ENCODE assay signal across 1 cellular context in genomic region chr1:39901486-39902120, GRCh38.
A peak's percentile ranks its signal among the peaks of the same experiment; 100 is the strongest.
TF ChIP-seq lines count a peak whose summit lies in the region.

Gene MYCL (minus strand): TSS chr1:39901917. CDS start chr1:39901434, 483 bp downstream.

TF ChIP-seq in HepG2, 621 proteins besides CTCF, POLR2A, EP300 and RAD21 (continued from another document and continues in another):
- TF ChIP-seq THAP9 (CRISPR knock-in tag; IDR thresholded peaks at IDR 0.05; ENCODE audit: borderline replicate concordance) (no peak), ATF7-NPFF (CRISPR knock-in tag; IDR thresholded peaks at IDR 0.05; ENCODE audit: low read depth) (peak; percentile 11; the same call in 1 of the 2 replicates), HNF1B (CRISPR knock-in tag; IDR thresholded peaks at IDR 0.05) (no peak), SALL1 (CRISPR knock-in tag; IDR thresholded peaks at IDR 0.05) (0 out of 2 replicates have a peak, but pooled peaks have one; percentile 9), MAX (IDR thresholded peaks at IDR 0.05) (0 out of 2 replicates have a peak, but pooled peaks have one; percentile 5), ZNF775 (CRISPR knock-in tag; IDR thresholded peaks at IDR 0.05; ENCODE audit: borderline replicate concordance) (no peak), RBFOX2 (IDR thresholded peaks at IDR 0.05; ENCODE audit: low read depth, low read length) (0 out of 2 replicates have a peak, but pooled peaks have one; percentile 20), MEF2D (CRISPR knock-in tag; IDR thresholded peaks at IDR 0.05) (no peak), ATF6 (CRISPR knock-in tag; conservative IDR thresholded peaks at IDR 0.05) (no peak), AFF4 (CRISPR knock-in tag; IDR thresholded peaks at IDR 0.05) (no peak), ZNF773 (CRISPR knock-in tag; IDR thresholded peaks at IDR 0.05; ENCODE audit: borderline replicate concordance) (no peak), REST (IDR thresholded peaks at IDR 0.05; ENCODE audit: borderline replicate concordance in 1 of 2, low read depth in 1 of 2, low read length in 2 of 2) (no peak), CBFB (CRISPR knock-in tag; IDR thresholded peaks at IDR 0.05) (no peak), ZNF205 (CRISPR knock-in tag; IDR thresholded peaks at IDR 0.05) (no peak), YY1 (IDR thresholded peaks at IDR 0.05; ENCODE audit: insufficient read depth, insufficient replicate concordance, low read depth, low read length) (no peak), TGIF2 (CRISPR knock-in tag; IDR thresholded peaks at IDR 0.05) (0 out of 2 replicates have a peak, but pooled peaks have one; percentile 30), ZNF800 (CRISPR knock-in tag; IDR thresholded peaks at IDR 0.05) (no peak), BHLHE40 (IDR thresholded peaks at IDR 0.05; ENCODE audit: low read length) (no peak), PPARG (CRISPR knock-in tag; conservative IDR thresholded peaks at IDR 0.05) (no peak), ZNF281 (CRISPR knock-in tag; IDR thresholded peaks at IDR 0.05; ENCODE audit: borderline replicate concordance) (no peak), ZNF34 (CRISPR knock-in tag; IDR thresholded peaks at IDR 0.05; ENCODE audit: borderline replicate concordance) (0 out of 2 replicates have a peak, but pooled peaks have one; percentile 20), ZFX (CRISPR knock-in tag; IDR thresholded peaks at IDR 0.05; ENCODE audit: low read depth) (peak; percentile 14; the same call in 1 of the 2 replicates), ZNF687 (CRISPR knock-in tag; IDR thresholded peaks at IDR 0.05) (peak; percentile 16), NRL (CRISPR knock-in tag; IDR thresholded peaks at IDR 0.05; ENCODE audit: borderline replicate concordance) (no peak), CCDC6 (CRISPR knock-in tag; IDR thresholded peaks at IDR 0.05) (0 out of 2 replicates have a peak, but pooled peaks have one; percentile 44)
